In genomic region chr11:1307998-1308744, GRCh38 we compare ENCODE assay signal across 9 cellular contexts. TPM values are rescaled to one million over a fixed set of nuclear protein-coding genes. Genes with fewer than 3 reads are reported as not detected.
DNase-seq lines count a peak whose midpoint lies in the region; ATAC-seq and TF ChIP-seq lines count a peak whose summit lies in the region.
"Had no signal": no experiment of that assay in that cellular context is flagged by ENCODE, and none has a peak within 500 bp of the region (broad histone marks: within the 10 kb centered on the region; RNA-seq: fewer than 3 reads in every experiment).

No MANE protein-coding gene starts in this region.

- H3F3A ChIP-seq in GM23338 (replicated peaks; ENCODE audit: low read depth): no peaks in the 10 kb centered on the region

- no peak overlapping the region for H3K27ac Mint-ChIP-seq in GM23338

- DNase-seq in GM23338 (ENCODE audit: low spot score) (no peak), fibroblast of the aortic adventitia (ENCODE audit: low read depth) (peak; percentile 52), skeletal muscle cell (ENCODE audit: low read depth) (no peak), iPS-NIHi7 (ENCODE audit: extremely low spot score) (no peak), NCI-H1105 treated with DMSO at 0.1 percent for 48 hours (lab: John Stamatoyannopoulos, UW) (no peak), NCI-H774 (lab: John Stamatoyannopoulos, UW) (no peak)
- DNase-seq: NCI-H2171 treated with DMSO at 0.1 percent for 48 hours had no signal

- peaks cover 18% of the 10 kb centered on the region for H3K4me1 Mint-ChIP-seq in GM23338

- H3K4me3 ChIP-seq in GM23338 (peak overlapping the region; percentile 66), fibroblast of the aortic adventitia (ENCODE audit: low read depth, low read length) (peak overlapping the region; percentile 74), skeletal muscle cell (ENCODE audit: low read depth, low read length) (peak overlapping the region; percentile 78)

- peak overlapping the region; percentile 77 for H3K4me2 ChIP-seq in GM23338

- no peaks in the 10 kb centered on the region for H3K36me3 ChIP-seq in GM23338 (ENCODE audit: insufficient read depth)

- peaks cover 9% of the 10 kb centered on the region for H3K36me3 Mint-ChIP-seq in GM23338 (ENCODE audit: low read depth)

- H4K20me1 ChIP-seq in GM23338 (replicated peaks; ENCODE audit: insufficient read depth): peaks cover 5% of the 10 kb centered on the region; the same call in 1 of the 2 replicates

- peak overlapping the region; percentile 66 for H3K4me3 Mint-ChIP-seq in GM23338

- peaks cover 18% of the 10 kb centered on the region for H3K27me3 Mint-ChIP-seq in GM23338 (ENCODE audit: insufficient read depth, low read depth, poor library complexity)

- ATAC-seq in GM23338 (no peak), GM19463 (IDR thresholded peaks at IDR 0.05; ENCODE audit: unreplicated experiment) (no peak)

- no peak overlapping the region for H3K27ac ChIP-seq in GM23338 (ENCODE audit: low read depth)
- peak overlapping the region; percentile 97 for H3K27ac ChIP-seq in VCaP

- TF ChIP-seq CTCF in GM23338 (conservative IDR thresholded peaks at IDR 0.05; ENCODE audit: low read depth in 2 of 2) (no peak), VCaP (conservative IDR thresholded peaks at IDR 0.05) (no peak), fibroblast of the aortic adventitia (IDR thresholded peaks at IDR 0.05; ENCODE audit: insufficient read depth, low read length) (no peak)

- no peaks in the 10 kb centered on the region for H3K9me2 ChIP-seq in GM23338 (ENCODE audit: insufficient read depth)

- H2AFZ ChIP-seq in GM23338: no peak overlapping the region

- no peaks in the 10 kb centered on the region; the same call in 1 of the 2 replicates for H3K27me3 ChIP-seq in GM23338 (ENCODE audit: insufficient read depth)

- H3K4me1 ChIP-seq in GM23338 (ENCODE audit: insufficient read depth): peaks cover 5% of the 10 kb centered on the region; the same call in 1 of the 2 replicates

- peaks cover 13% of the 10 kb centered on the region; the same call in 2 of the 3 replicates for H3K9me3 Mint-ChIP-seq in GM23338

- H3K79me2 ChIP-seq in GM23338 (replicated peaks; ENCODE audit: insufficient read depth): peaks cover 44% of the 10 kb centered on the region

TF ChIP-seq in GM23338, 12 proteins besides CTCF, POLR2A, EP300 and RAD21 (continues in another document):
- TF ChIP-seq CREB1 (CRISPR knock-in tag; IDR thresholded peaks at IDR 0.05; ENCODE audit: low read depth): no peak
- TF ChIP-seq EZH2phosphoT487 (IDR thresholded peaks at IDR 0.05; ENCODE audit: unreplicated experiment): no peak
- no peak for TF ChIP-seq ETS1 (IDR thresholded peaks at IDR 0.05)
- no peak for TF ChIP-seq STAT1 (IDR thresholded peaks at IDR 0.05; ENCODE audit: unreplicated experiment)
- no peak for TF ChIP-seq JUNB (IDR thresholded peaks at IDR 0.05; ENCODE audit: unreplicated experiment)
- TF ChIP-seq POLR2AphosphoS5 (IDR thresholded peaks at IDR 0.05; ENCODE audit: low read depth): no peak
- TF ChIP-seq ZNF331 (CRISPR knock-in tag; IDR thresholded peaks at IDR 0.05; ENCODE audit: low read depth): no peak
- no peak for TF ChIP-seq ZNF114 (CRISPR knock-in tag; IDR thresholded peaks at IDR 0.05)
- no peak for TF ChIP-seq NANOG (IDR thresholded peaks at IDR 0.05; ENCODE audit: borderline replicate concordance)
- no peak for TF ChIP-seq EZH2 (IDR thresholded peaks at IDR 0.05; ENCODE audit: low read depth, unreplicated experiment)
- TF ChIP-seq REST (IDR thresholded peaks at IDR 0.05; ENCODE audit: unreplicated experiment): no peak

RNA-seq across cellular contexts. Expression of gene TOLLIP, which starts 1.3 kb away (rescaled TPM):
- total RNA-seq in GM23338 (2014; rRNA removed; shearing (Covaris generic)): 11.7 and 18.0 TPM in 2 replicates
- 9.7 and 13.5 TPM in 2 replicates for polyA plus RNA-seq in GM23338 (2016; fragmentation: Nextera tagmentation; extraction: Ambion mirVana)
- total RNA-seq in fibroblast of the aortic adventitia (ENCODE audit: low replicate concordance): 18.3 and 25.4 TPM in 2 replicates
